In the genomic region with DNA sequence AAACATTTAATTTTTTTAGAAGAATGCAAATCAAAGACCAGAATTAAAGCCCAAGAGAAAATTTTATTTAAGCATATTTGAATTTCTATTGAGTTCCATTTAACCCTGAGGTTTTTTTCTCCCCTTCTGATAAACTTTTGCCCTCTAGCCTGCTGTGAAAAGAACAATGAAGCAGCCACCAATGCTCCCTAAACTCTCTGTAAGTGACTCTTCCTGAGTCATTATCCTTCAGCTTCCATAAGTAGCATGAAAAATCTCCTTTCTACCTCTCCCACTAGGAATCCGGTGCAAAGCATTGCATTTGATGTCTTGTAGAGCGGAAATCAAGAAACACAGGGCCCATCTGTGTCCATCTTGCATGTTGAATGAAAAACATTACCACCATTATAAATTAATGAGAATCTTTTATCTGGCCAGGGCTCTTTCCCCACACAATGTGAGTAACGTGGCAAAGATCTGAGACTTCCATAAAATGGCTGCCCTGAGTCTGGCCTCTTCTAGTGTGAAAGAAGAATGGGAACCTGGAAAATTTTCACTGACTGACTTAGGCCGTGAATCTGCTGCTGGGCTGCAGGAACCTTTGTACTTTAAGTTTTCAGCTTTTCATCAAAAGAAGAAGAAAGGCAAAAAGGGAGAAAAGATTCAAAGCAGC, we compare ENCODE assay signal across 11 cellular contexts.
"Had no signal": no experiment of that assay in that cellular context is flagged by ENCODE, and none has a peak within 500 bp of the region (broad histone marks: within the 10 kb centered on the region; RNA-seq: fewer than 3 reads in every experiment).

No MANE protein-coding gene starts in this region.

- H3K9me3 ChIP-seq: gastrocnemius medialis, right atrium auricular region, stomach had no signal

- ATAC-seq: activated CD8-positive, alpha-beta T cell treated with anti-CD3 and anti-CD28 coated beads, Interleukin-2, amount 10 ng/mL, durations not matched to agents 7 days and 5 days; gastrocnemius medialis had no signal

- H3K4me1 ChIP-seq: gastrocnemius medialis, right atrium auricular region, stomach had no signal

- H3K27ac ChIP-seq: epithelial cell of prostate, gastrocnemius medialis, right atrium auricular region, skin epidermis, stomach, VCaP had no signal

- DNase-seq: activated CD4-positive, alpha-beta T cell treated with anti-CD3 and anti-CD28 coated beads for 48 hours; activated CD8-positive, alpha-beta memory T cell treated with anti-CD3 and anti-CD28 coated beads, Interleukin-2, amount 50 U/mL, for 48 hours; activated CD8-positive, alpha-beta T cell treated with anti-CD3 and anti-CD28 coated beads, Interleukin-2, amount 10 ng/mL, durations not matched to agents 7 days and 5 days; aorta; gastrocnemius medialis; kidney glomerular epithelial cell; stomach had no signal

- H3K27me3 ChIP-seq: gastrocnemius medialis, right atrium auricular region, stomach had no signal

- H3K27ac Mint-ChIP-seq: activated CD8-positive, alpha-beta T cell treated with anti-CD3 and anti-CD28 coated beads, Interleukin-2, amount 10 ng/mL, durations not matched to agents 7 days and 5 days had no signal

- H3K4me3 Mint-ChIP-seq: activated CD8-positive, alpha-beta T cell treated with anti-CD3 and anti-CD28 coated beads, Interleukin-2, amount 10 ng/mL, durations not matched to agents 7 days and 5 days had no signal

- H3K36me3 ChIP-seq: gastrocnemius medialis, right atrium auricular region, stomach had no signal

- H3K4me3 ChIP-seq: gastrocnemius medialis, right atrium auricular region, skin epidermis, stomach had no signal
